Comparison of ENCODE assay signal across 11 cellular contexts in genomic region chr11:11992257-11992690, GRCh38. TPM values are rescaled to one million over a fixed set of nuclear protein-coding genes. Genes with fewer than 3 reads are reported as not detected.
DNase-seq lines count a peak whose midpoint lies in the region; ATAC-seq, FAIRE-seq and TF ChIP-seq lines count a peak whose summit lies in the region.
"Had no signal": no experiment of that assay in that cellular context is flagged by ENCODE, and none has a peak within 500 bp of the region (broad histone marks: within the 10 kb centered on the region; RNA-seq: fewer than 3 reads in every experiment).

No MANE protein-coding gene starts in this region.

- peaks cover 7% of the 10 kb centered on the region for H3K36me3 ChIP-seq in Caco-2 (ENCODE audit: control insufficient read depth, insufficient read depth, low read length)
- no peaks in the 10 kb centered on the region for H3K36me3 ChIP-seq in HepG2 (replicated peaks in 1 of 2; ENCODE audit: control insufficient read depth in 1 of 2, insufficient read depth in 2 of 2, low read length in 2 of 2)

- peak; percentile 95 for ATAC-seq in HepG2
- no peak for ATAC-seq in HG03442 (IDR thresholded peaks at IDR 0.05; ENCODE audit: unreplicated experiment)

- H3K9ac ChIP-seq in HepG2 (ENCODE audit: insufficient read depth, low read depth, low read length), result no peak overlapping the region

- no peaks in the 10 kb centered on the region for H3K27me3 Mint-ChIP-seq in Caco-2 (ENCODE audit: insufficient read depth, unreplicated experiment)

- 8% methylated on average over 3 of the region's 3 CpGs for WGBS in HepG2 (ENCODE audit: low lambda C conversion rate)

- peak; percentile 90 for FAIRE-seq in HepG2 (lab: Jason Lieb, UNC)

- H3K27me3 ChIP-seq in Caco-2 (replicated peaks; ENCODE audit: control insufficient read depth, insufficient read depth, low read length) (no peaks in the 10 kb centered on the region), dorsolateral prefrontal cortex (no peaks in the 10 kb centered on the region), HepG2 (ENCODE audit: control insufficient read depth in 1 of 2, insufficient read depth in 2 of 2, low read length in 2 of 2) (peaks cover 0 to 22% of the 10 kb centered on the region in 2 experiments; a peak in 4 of 5 replicates)

- peaks cover 18% of the 10 kb centered on the region for H3K9me3 Mint-ChIP-seq in Caco-2 (ENCODE audit: unreplicated experiment)

- no peak overlapping the region for H2AFZ ChIP-seq in HepG2 (ENCODE audit: low read length)

- TF ChIP-seq CTCF in Caco-2 (IDR thresholded peaks at IDR 0.05; ENCODE audit: insufficient read depth in 1 of 2, low read depth in 1 of 2, low read length in 1 of 2, severe bottlenecking in 1 of 2, unreplicated experiment in 1 of 2), result no peak
- TF ChIP-seq CTCF in dorsolateral prefrontal cortex (IDR thresholded peaks at IDR 0.05 in 54 of 56, conservative IDR thresholded peaks at IDR 0.05 in 2 of 56; ENCODE audit: low read depth in 1 of 56, partially characterized antibody in 56 of 56), result no peak
- TF ChIP-seq CTCF in HepG2 (CRISPR knock-in tag; IDR thresholded peaks at IDR 0.05), result no peak

- H3K4me1 ChIP-seq in Caco-2 (peaks cover 50% of the 10 kb centered on the region), HepG2 (ENCODE audit: insufficient read depth, low read length) (peaks cover 36% of the 10 kb centered on the region)

- H3K4me3 Mint-ChIP-seq in Caco-2 (ENCODE audit: unreplicated experiment), result peak overlapping the region; percentile 63

- in situ Hi-C loops in HepG2 (cut with HindIII; ENCODE audit: extremely low pct_ligation_motif_present, low pct_unique_long_range_greater_than_20kb), result no loop called here

- H3K79me2 ChIP-seq in HepG2 (ENCODE audit: insufficient read depth, low read length), result no peaks in the 10 kb centered on the region

- peak overlapping the region; percentile 96 for H3K27ac Mint-ChIP-seq in Caco-2 (ENCODE audit: unreplicated experiment)

- intact Hi-C loops in Caco-2 (cut with micrococcal nuclease; ENCODE audit: unreplicated experiment), result loop anchor here (1.0 to 2.0 kb wide), 2 partner anchors 29 to 52 kb away; no protein-coding TSS in a partner anchor
- intact Hi-C loops in dorsolateral prefrontal cortex (cut with DNase I), result no loop called here
- intact Hi-C loops in HepG2 (cut with micrococcal nuclease; ENCODE audit: unreplicated experiment), result loop anchor here (2.0 kb wide), 1 partner anchor 53 kb away; no protein-coding TSS in a partner anchor

- CTCF ChIA-PET in Caco-2 (lab: Charles Lee) (no interaction called here), HepG2 (lab: Yijun Ruan, JAX; ENCODE audit: low intra/inter-chr PET ratio, low total read pairs) (no interaction called here)

- no TSS peak for BruUV-seq in Caco-2 (replicated peaks; lab: Mats Ljungman, UMichigan)
- BruUV-seq in HepG2 (replicated peaks; lab: Mats Ljungman, UMichigan), result no TSS peak

- DNase-seq in Caco-2, result peak; percentile 89 to 94
- peak; percentile 18 for DNase-seq in NCI-H69 (lab: John Stamatoyannopoulos, UW)
- DNase-seq in dorsolateral prefrontal cortex, result peak in 4 of 10 donors; percentile 52 to 82 (median 70)
- DNase-seq in HepG2 (ENCODE audit: low spot score), result peak; percentile 84
- no peak for DNase-seq in RPMI8226
- no peak for DNase-seq in RKO (ENCODE audit: low spot score)
- DNase-seq in NCI-H2107 treated with DMSO at 0.1 percent for 48 hours (lab: John Stamatoyannopoulos, UW; ENCODE audit: unreplicated experiment), result no peak
- DNase-seq: activated CD4-positive, alpha-beta T cell treated with anti-CD3 and anti-CD28 coated beads for 1 hour; NCI-H1092 treated with DMSO at 0.1 percent for 48 hours; NCI-H774 had no signal

- H3K27ac ChIP-seq in dorsolateral prefrontal cortex, result peak overlapping the region in 54 of 59 donors; percentile 1 to 94 (median 80)
- no peak overlapping the region for H3K27ac ChIP-seq in HepG2 (ENCODE audit: extremely low read length, insufficient read depth, low read length)

- H3K4me2 ChIP-seq in HepG2 (ENCODE audit: low read depth, low read length), result no peak overlapping the region

- H3K4me1 Mint-ChIP-seq in Caco-2 (ENCODE audit: low read depth, unreplicated experiment), result peaks cover 45% of the 10 kb centered on the region

- TF ChIP-seq POLR2A in HepG2 (IDR thresholded peaks at IDR 0.05; ENCODE audit: insufficient read depth in 1 of 2, low read depth in 2 of 2, low read length in 2 of 2), result no peak

- no peak for TF ChIP-seq RAD21 in HepG2 (CRISPR knock-in tag; IDR thresholded peaks at IDR 0.05)

- peaks cover 5% of the 10 kb centered on the region for H3K9me3 ChIP-seq in Caco-2
- no peaks in the 10 kb centered on the region for H3K9me3 ChIP-seq in HepG2 (ENCODE audit: low read length)

- POLR2A ChIA-PET in Caco-2 (lab: Charles Lee), result interaction anchor here (0.5 kb wide), 1 partner anchor 487 kb away, joined by 4 read pairs; no protein-coding TSS in a partner anchor
- POLR2A ChIA-PET in HepG2 (lab: Yijun Ruan, JAX), result no interaction called here

- no peaks in the 10 kb centered on the region for H4K20me1 ChIP-seq in HepG2 (ENCODE audit: insufficient read depth, low read length)

- H3K36me3 Mint-ChIP-seq in Caco-2 (ENCODE audit: insufficient read depth, unreplicated experiment), result peaks cover 82% of the 10 kb centered on the region

- no peak overlapping the region for H3K4me3 ChIP-seq in Caco-2 (ENCODE audit: low read depth, low read length)
- H3K4me3 ChIP-seq in dorsolateral prefrontal cortex, result no peak overlapping the region
- no peak overlapping the region for H3K4me3 ChIP-seq in HepG2 (replicated peaks in 1 of 3; ENCODE audit: insufficient read depth in 1 of 3, low read depth in 2 of 3, low read length in 3 of 3)

- TF ChIP-seq EP300 in HepG2 (IDR thresholded peaks at IDR 0.05; ENCODE audit: low read depth in 2 of 2, low read length in 2 of 2), result no peak
- no peak for TF ChIP-seq EP300 in HepG2 (CRISPR knock-in tag; IDR thresholded peaks at IDR 0.05; ENCODE audit: borderline replicate concordance)

TF ChIP-seq in HepG2, 621 proteins besides CTCF, POLR2A, EP300 and RAD21 (continues in another document):
- TF ChIP-seq SOX13 (IDR thresholded peaks at IDR 0.05), result no peak
- TF ChIP-seq SOX13 (CRISPR knock-in tag; conservative IDR thresholded peaks at IDR 0.05 in 1 of 2, IDR thresholded peaks at IDR 0.05 in 1 of 2), result peak in 1 of 2 experiments; percentile 44; a peak in 2 of 4 replicates
- no peak for TF ChIP-seq BCL6 (CRISPR knock-in tag; IDR thresholded peaks at IDR 0.05)

RNA-seq across cellular contexts. Expression of gene DKK3, which starts 16.2 kb away (rescaled TPM):
- total RNA-seq in Caco-2 (2022), result 156 and 165 TPM in 2 replicates
- 1,000 to 10,000 TPM in 9 of 120 experiments, 100 to 1,000 TPM in 111; 391 to 1,132 (median 804) TPM for total RNA-seq in dorsolateral prefrontal cortex
- total RNA-seq in HepG2 (2016; rRNA removed; fragmentation: Illumina TruSeq; extraction: Trizol), result 0.09 TPM in 1 of 2 replicates, not detected in the other
- total RNA-seq in HepG2 (2016; cell fraction: cytosol; rRNA removed; fragmentation: Illumina TruSeq; extraction: Trizol; ENCODE audit: low read depth), result not detected in 2 replicates
- not detected in 2 replicates for total RNA-seq in HepG2 (2016; cell fraction: insoluble cytoplasmic fraction; rRNA removed; fragmentation: Illumina TruSeq; extraction: Trizol)
- total RNA-seq in HepG2 (2016; cell fraction: membrane; rRNA removed; fragmentation: Illumina TruSeq; extraction: Trizol), result 0.09 TPM in 1 of 2 replicates, not detected in the other
- total RNA-seq in HepG2 (2016; cell fraction: nucleus; rRNA removed; fragmentation: Illumina TruSeq; extraction: Trizol), result not detected in 2 replicates
- polyA plus RNA-seq in HepG2 (2011; rRNA removed), result 0.20 and 0.67 TPM in 2 replicates
- polyA plus RNA-seq in HepG2 (2011; cell fraction: cytosol; rRNA removed), result 0.12 and 0.29 TPM in 2 replicates
- polyA plus RNA-seq in HepG2 (2011; cell fraction: nucleus; rRNA removed), result 0.09 and 0.55 TPM in 2 replicates
- polyA plus RNA-seq in HepG2 (2012), result 0.08 TPM in 1 of 2 replicates, not detected in the other
- not detected in 2 replicates for polyA plus RNA-seq in HepG2 (2016; cell fraction: cytosol; fragmentation: Illumina TruSeq; extraction: Trizol; ENCODE audit: low read depth)
- polyA plus RNA-seq in HepG2 (2016; cell fraction: insoluble cytoplasmic fraction; fragmentation: Illumina TruSeq; extraction: Trizol; ENCODE audit: low read depth), result not detected in 2 replicates
- 0.15 TPM in 1 of 2 replicates, not detected in the other for polyA plus RNA-seq in HepG2 (2016; cell fraction: membrane; fragmentation: Illumina TruSeq; extraction: Trizol; ENCODE audit: low read depth)
- not detected in 2 replicates for polyA plus RNA-seq in HepG2 (2016; cell fraction: nucleus; fragmentation: Illumina TruSeq; extraction: Trizol; ENCODE audit: insufficient read depth, low read depth)
- 0.18 and 0.35 TPM in 2 replicates for polyA minus RNA-seq in HepG2 (2011; rRNA and poly(A)+ RNA removed; ENCODE audit: low replicate concordance)
- not detected in 2 replicates for polyA minus RNA-seq in HepG2 (2011; cell fraction: cytosol; rRNA and poly(A)+ RNA removed)
- not detected in 2 replicates for polyA minus RNA-seq in HepG2 (2011; cell fraction: nucleus; rRNA and poly(A)+ RNA removed)

Comparison
In these comparisons a context has a peak if more than half of its experiments do, and no peak if none do; other contexts are left out.
1. DNase-seq: peak in Caco-2 (2 of 2), NCI-H69 (single experiment) and HepG2 (single experiment); none in RPMI8226 (single experiment), RKO (single experiment) and NCI-H2107 treated with DMSO at 0.1 percent for 48 hours (single experiment).
2. RNA of gene DKK3, which starts 16.2 kb away (total RNA-seq): 391 to 1,132 TPM in dorsolateral prefrontal cortex and 156 to 165 TPM in Caco-2; 0.09 TPM in HepG2; every median in the first group is over 100 times any median in the second.
3. intact Hi-C loops: an anchor here in Caco-2 (1.0 to 2.0 kb wide) and HepG2 (2.0 kb wide); none called in dorsolateral prefrontal cortex.